7 cellular contexts compared by ENCODE assay signal in the genomic region with DNA sequence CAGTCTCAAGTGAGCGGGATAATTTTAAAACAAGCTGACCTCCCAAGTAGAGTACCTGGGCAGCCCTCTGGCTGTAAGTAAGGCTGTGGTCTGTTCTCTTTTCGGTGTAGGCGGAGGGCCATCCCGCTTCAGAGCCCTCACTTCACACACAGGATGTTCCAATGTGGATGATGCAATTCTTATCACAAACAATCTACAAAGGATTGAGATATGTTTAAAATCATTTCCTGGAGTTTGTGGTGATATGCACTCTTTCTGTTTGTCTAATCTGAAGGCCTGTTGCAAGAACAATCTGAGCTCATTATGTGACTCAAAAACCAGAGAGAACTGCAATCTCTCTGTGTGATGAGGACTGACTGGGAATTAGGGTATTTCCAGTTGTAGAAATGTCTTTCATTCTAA. TPM values are rescaled to one million over a fixed set of nuclear protein-coding genes. Genes with fewer than 3 reads are reported as not detected.
DNase-seq lines count a peak whose midpoint lies in the region; ATAC-seq and TF ChIP-seq lines count a peak whose summit lies in the region.

No MANE protein-coding gene starts in this region.

- CTCF ChIA-PET in HCT116 (lab: Charles Lee) = interaction anchor here (0.7 to 1.0 kb wide), 2 partner anchors 78 to 83 kb away, joined by 3 read pairs; no protein-coding TSS in a partner anchor

- H3K27me3 ChIP-seq in HCT116 (ENCODE audit: insufficient read depth, low read length) (no peaks in the 10 kb centered on the region), esophagus muscularis mucosa (no peaks in the 10 kb centered on the region), smooth muscle cell (ENCODE audit: low read depth) (no peaks in the 10 kb centered on the region)

- H3K9ac ChIP-seq in HCT116 (ENCODE audit: low read length) = no peak overlapping the region
- no peak overlapping the region for H3K9ac ChIP-seq in smooth muscle cell (ENCODE audit: low read depth)

- peak overlapping the region; percentile 40 for H3K4me2 ChIP-seq in HCT116 (ENCODE audit: low read length)
- H3K4me2 ChIP-seq in smooth muscle cell = peak overlapping the region; percentile 76

- ATAC-seq in HCT116 = peak; percentile 52
- ATAC-seq in HG02970 (IDR thresholded peaks at IDR 0.05; ENCODE audit: low FRiP score, unreplicated experiment) = no peak

- 0 out of 2 replicates have a peak, but pooled peaks have one; percentile 5 for TF ChIP-seq RAD21 in HCT116 (IDR thresholded peaks at IDR 0.05; ENCODE audit: low read depth)

- WGBS in esophagus muscularis mucosa = 43% methylated on average over 4 of the region's 4 CpGs
- 18% methylated on average over 4 of the region's 4 CpGs for WGBS in smooth muscle cell (ENCODE audit: low lambda C conversion rate)

- no peaks in the 10 kb centered on the region for H3K36me3 ChIP-seq in HCT116 (ENCODE audit: control insufficient read depth in 1 of 2, insufficient read depth in 2 of 2, low read length in 2 of 2)
- H3K36me3 ChIP-seq in esophagus muscularis mucosa = peaks cover 0 to 5% (median 0%) of the 10 kb centered on the region in 4 donors
- H3K36me3 ChIP-seq in smooth muscle cell (ENCODE audit: low read depth) = no peaks in the 10 kb centered on the region

- intact Hi-C loops in HCT116 (cut with micrococcal nuclease) (no loop called here), esophagus muscularis mucosa (cut with DNase I) (loop anchor here (10.0 kb wide), 1 partner anchor 63 kb away; no protein-coding TSS in a partner anchor)

- no peak for TF ChIP-seq EP300 in esophagus muscularis mucosa (IDR thresholded peaks at IDR 0.05)

- H2AFZ ChIP-seq in HCT116 (ENCODE audit: low read depth, low read length, poor library complexity, severe bottlenecking) (no peak overlapping the region), smooth muscle cell (ENCODE audit: low read depth) (no peak overlapping the region)

- H3K79me2 ChIP-seq in HCT116 (ENCODE audit: insufficient read depth, low read length) (no peaks in the 10 kb centered on the region), smooth muscle cell (ENCODE audit: low read depth) (no peaks in the 10 kb centered on the region)

- DNase-seq in HCT116 (ENCODE audit: low read depth, low spot score) (peak; percentile 27), SW480 (ENCODE audit: low spot score) (peak; percentile 75), esophagus muscularis mucosa (ENCODE audit: extremely low spot score) (no peak), smooth muscle cell (lab: John Stamatoyannopoulos, UW; ENCODE audit: unreplicated experiment) (no peak), ecto neural progenitor cell (ENCODE audit: low spot score) (no peak), iPS-NIHi7 (ENCODE audit: extremely low spot score) (no peak)

- H4K20me1 ChIP-seq in HCT116 (ENCODE audit: insufficient read depth) = no peaks in the 10 kb centered on the region
- H4K20me1 ChIP-seq in smooth muscle cell (ENCODE audit: low read depth) = no peaks in the 10 kb centered on the region

- no peak for TF ChIP-seq POLR2A in HCT116 (IDR thresholded peaks at IDR 0.05; ENCODE audit: borderline replicate concordance, extremely low read depth, insufficient read depth, insufficient read length)
- TF ChIP-seq POLR2A in esophagus muscularis mucosa (IDR thresholded peaks at IDR 0.05; ENCODE audit: low read depth) = no peak

- RAD21 ChIA-PET in HCT116 (lab: Charles Lee; ENCODE audit: low non-redundant PET in 1 of 2, low total read pairs in 2 of 2, uncharacterized antibody in 2 of 2, unreplicated experiment in 2 of 2) = interaction anchor here in 1 of 2 experiments (1.0 kb wide), 1 partner anchor 43 kb away, joined by 4 read pairs; the partner anchor contains the start of gene ITGA2

- no peaks in the 10 kb centered on the region for H3K9me2 ChIP-seq in HCT116 (ENCODE audit: insufficient read depth)

- H3K4me3 ChIP-seq in HCT116 (replicated peaks in 1 of 2; ENCODE audit: low read depth in 1 of 2, low read length in 2 of 2) (no peak overlapping the region), esophagus muscularis mucosa (no peak overlapping the region), smooth muscle cell (no peak overlapping the region)

- H3K27ac ChIP-seq in HCT116 (ENCODE audit: low read depth, low read length) (peak overlapping the region; percentile 50), esophagus muscularis mucosa (replicated peaks in 1 of 4) (peak overlapping the region; percentile 6 to 51 (median 24)), smooth muscle cell (ENCODE audit: low read depth) (peak overlapping the region; percentile 70)

- H3K9me3 ChIP-seq in HCT116 (ENCODE audit: control insufficient read depth in 1 of 2, insufficient read depth in 1 of 2, low read depth in 1 of 2, low read length in 2 of 2) (no peaks in the 10 kb centered on the region), esophagus muscularis mucosa (no peaks in the 10 kb centered on the region), smooth muscle cell (replicated peaks; ENCODE audit: low read depth) (no peaks in the 10 kb centered on the region)

- POLR2A ChIA-PET in HCT116 (lab: Charles Lee) = interaction anchor here (1.0 to 1.4 kb wide), 3 partner anchors 8 to 44 kb away, joined by 3 to 4 read pairs (median 3); partner anchors contain the start of gene ITGA2

- peaks cover 21% of the 10 kb centered on the region for H3F3A ChIP-seq in smooth muscle cell (ENCODE audit: low read depth)

- no peak for TF ChIP-seq CTCF in HCT116 (IDR thresholded peaks at IDR 0.05 in 2 of 3, conservative IDR thresholded peaks at IDR 0.05 in 1 of 3; ENCODE audit: borderline replicate concordance in 1 of 3, insufficient read depth in 1 of 3, low read depth in 2 of 3, low read length in 2 of 3)
- TF ChIP-seq CTCF in esophagus muscularis mucosa (IDR thresholded peaks at IDR 0.05) = no peak
- TF ChIP-seq CTCF in smooth muscle cell (IDR thresholded peaks at IDR 0.05; ENCODE audit: borderline replicate concordance, insufficient read depth, poor library complexity, severe bottlenecking) = no peak

- peaks cover 49 to 76% of the 10 kb centered on the region in 2 experiments for H3K4me1 ChIP-seq in HCT116 (ENCODE audit: control insufficient read depth in 1 of 2, insufficient read depth in 2 of 2, low read length in 2 of 2)
- H3K4me1 ChIP-seq in esophagus muscularis mucosa = peaks cover 16 to 32% (median 24%) of the 10 kb centered on the region in 4 donors
- peaks cover 7% of the 10 kb centered on the region for H3K4me1 ChIP-seq in smooth muscle cell (ENCODE audit: low read depth)

- BruUV-seq in HCT116 (replicated peaks; lab: Mats Ljungman, UMichigan) = no TSS peak

TF ChIP-seq in HCT116, 20 proteins besides CTCF, POLR2A, EP300 and RAD21:
- TF ChIP-seq ZFX (IDR thresholded peaks at IDR 0.05) (no peak), SRF (IDR thresholded peaks at IDR 0.05; ENCODE audit: low read depth) (no peak), CEBPB (IDR thresholded peaks at IDR 0.05; ENCODE audit: low read depth) (peak; percentile 91), EGR1 (IDR thresholded peaks at IDR 0.05; ENCODE audit: low read depth) (0 out of 2 replicates have a peak, but pooled peaks have one; percentile 39), SIN3A (IDR thresholded peaks at IDR 0.05; ENCODE audit: low read depth) (0 out of 2 replicates have a peak, but pooled peaks have one; percentile 42), CBX3 (IDR thresholded peaks at IDR 0.05; ENCODE audit: low read depth) (peak; percentile 65), MAX (IDR thresholded peaks at IDR 0.05) (peak; percentile 40; the same call in 1 of the 2 replicates), JUND (IDR thresholded peaks at IDR 0.05) (peak; percentile 54), POLR2AphosphoS5 (IDR thresholded peaks at IDR 0.05; ENCODE audit: low read depth, low read length) (peak; percentile 33; the same call in 1 of the 2 replicates), ELF1 (IDR thresholded peaks at IDR 0.05; ENCODE audit: borderline replicate concordance, low read depth) (no peak), SP1 (IDR thresholded peaks at IDR 0.05; ENCODE audit: low read depth) (peak; percentile 65)
- TF ChIP-seq, protein P1, sequence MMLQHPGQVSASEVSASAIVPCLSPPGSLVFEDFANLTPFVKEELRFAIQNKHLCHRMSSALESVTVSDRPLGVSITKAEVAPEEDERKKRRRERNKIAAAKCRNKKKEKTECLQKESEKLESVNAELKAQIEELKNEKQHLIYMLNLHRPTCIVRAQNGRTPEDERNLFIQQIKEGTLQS (IDR thresholded peaks at IDR 0.05) = peak; percentile 64; the same call in 1 of the 2 replicates

RNA-seq across cellular contexts. Expression of gene ITGA2, which starts 42.5 kb away (rescaled TPM):
- 36.6 TPM for total RNA-seq in HCT116 (2021; ENCODE audit: unreplicated experiment)
- 7.4 and 10.8 TPM in 2 replicates for polyA plus RNA-seq in HCT116 (2012)
- total RNA-seq in esophagus muscularis mucosa = 1 to 10 TPM; 5.0 to 9.6 (median 7.8) TPM
- 16.4 and 19.2 TPM in 2 replicates for total RNA-seq in smooth muscle cell
- 1.5 and 5.4 TPM in 2 replicates for polyA plus RNA-seq in smooth muscle cell

Comparison
In these comparisons a context has a peak if more than half of its experiments do, and no peak if none do; other contexts are left out.
1. DNase-seq: peak in HCT116 (single experiment) and SW480 (single experiment); none in esophagus muscularis mucosa (single experiment), smooth muscle cell (single experiment), ecto neural progenitor cell (single experiment) and iPS-NIHi7 (single experiment).
2. Peak in every context shown above with its lines, with median percentiles within 50 percentile points of each other: H3K27ac ChIP-seq.